8 cellular contexts compared by ENCODE assay signal in genomic region chr6:20212392-20213111, GRCh38. TPM values are rescaled to one million over a fixed set of nuclear protein-coding genes. Genes with fewer than 3 reads are reported as not detected.
DNase-seq lines count a peak whose midpoint lies in the region; ATAC-seq and TF ChIP-seq lines count a peak whose summit lies in the region.

TSS of gene MBOAT1 (minus strand) at chr6:20212469. CDS start at chr6:20212234, 235 bp downstream.

- H3K27ac ChIP-seq in Panc1 (ENCODE audit: low read length) (peak within 1 kb of the TSS; percentile 93), neural cell (ENCODE audit: low read length) (no peak within 1 kb of the TSS), stomach smooth muscle (ENCODE audit: low read length) (peak within 1 kb of the TSS; percentile 87)

- no peak for TF ChIP-seq EP300 in neural cell (conservative IDR thresholded peaks at IDR 0.05; ENCODE audit: poor library complexity, severe bottlenecking)

- peak; percentile 32; the same call in 1 of the 2 replicates for TF ChIP-seq CTCF in Panc1 (IDR thresholded peaks at IDR 0.05)
- TF ChIP-seq CTCF in fibroblast of the aortic adventitia (IDR thresholded peaks at IDR 0.05; ENCODE audit: insufficient read depth, low read length), result peak; percentile 15
- peak; percentile 14 for TF ChIP-seq CTCF in neural cell (IDR thresholded peaks at IDR 0.05; ENCODE audit: poor library complexity, severe bottlenecking)

- POLR2A ChIA-PET in Panc1 (lab: Charles Lee), result interaction anchor here (0.6 to 1.7 kb wide), 2 partner anchors 24 to 59 kb away, joined by 3 to 8 read pairs; no protein-coding TSS in a partner anchor

- H3K27me3 Mint-ChIP-seq in IgD-negative memory B cell, result peaks cover 4% of the 10 kb centered on the region
- no peaks in the 10 kb centered on the region for H3K27me3 Mint-ChIP-seq in activated T-helper 2 cell treated with anti-CD3 and anti-CD28 coated beads, Interferon-gamma antibody, Interleukin-2, Interleukin-4, amounts not matched to agents 10 μg/mL and 5 μg/mL and 100 μg/mL, durations not matched to agents 14 hours and 24 hours and 36 hours (ENCODE audit: low read depth)

- ATAC-seq in GM21619 (IDR thresholded peaks at IDR 0.05; ENCODE audit: unreplicated experiment) (peak; percentile 84), Panc1 (peak; percentile 99)

- H4K20me1 ChIP-seq in neural cell (ENCODE audit: insufficient read depth), result no peaks in the 10 kb centered on the region

- peak within 1 kb of the TSS; percentile 78 to 85 for H3K4me3 ChIP-seq in Panc1 (ENCODE audit: low read depth in 2 of 2, low read length in 2 of 2)
- peak within 1 kb of the TSS; percentile 89 for H3K4me3 ChIP-seq in fibroblast of the aortic adventitia (ENCODE audit: low read depth, low read length)
- H3K4me3 ChIP-seq in neural cell (ENCODE audit: low read length), result peak within 1 kb of the TSS; percentile 83
- peak within 1 kb of the TSS; percentile 71 to 94 for H3K4me3 ChIP-seq in stomach smooth muscle (ENCODE audit: low read length in 2 of 2)

- H3K36me3 ChIP-seq in Panc1 (ENCODE audit: control insufficient read depth, insufficient read depth, low read length), result no peaks in the 10 kb centered on the region; the same call in none of the 2 replicates
- H3K36me3 ChIP-seq in neural cell (ENCODE audit: insufficient read depth, low read length), result no peaks in the 10 kb centered on the region
- no peaks in the 10 kb centered on the region for H3K36me3 ChIP-seq in stomach smooth muscle (ENCODE audit: control insufficient read depth in 2 of 2, insufficient read depth in 2 of 2, low read length in 2 of 2)

- H3K27ac Mint-ChIP-seq in IgD-negative memory B cell, result peak within 1 kb of the TSS; percentile 77 to 97 (median 84)
- H3K27ac Mint-ChIP-seq in activated T-helper 2 cell treated with anti-CD3 and anti-CD28 coated beads, Interferon-gamma antibody, Interleukin-2, Interleukin-4, amounts not matched to agents 10 μg/mL and 5 μg/mL and 100 μg/mL, durations not matched to agents 14 hours and 24 hours and 36 hours, result peak within 1 kb of the TSS; percentile 94

- peaks cover 42% of the 10 kb centered on the region for H3K4me1 ChIP-seq in Panc1 (ENCODE audit: control insufficient read depth, insufficient read depth, low read length)
- H3K4me1 ChIP-seq in stomach smooth muscle (ENCODE audit: control insufficient read depth, insufficient read depth, low read length), result peaks cover 20% of the 10 kb centered on the region

- peak within 1 kb of the TSS; percentile 50 for H3K9ac ChIP-seq in neural cell (ENCODE audit: low read length)
- peak within 1 kb of the TSS; percentile 80 to 89 for H3K9ac ChIP-seq in stomach smooth muscle (ENCODE audit: low read length in 2 of 2)

- H3K36me3 Mint-ChIP-seq in IgD-negative memory B cell, result no peaks in the 10 kb centered on the region
- H3K36me3 Mint-ChIP-seq in activated T-helper 2 cell treated with anti-CD3 and anti-CD28 coated beads, Interferon-gamma antibody, Interleukin-2, Interleukin-4, amounts not matched to agents 10 μg/mL and 5 μg/mL and 100 μg/mL, durations not matched to agents 14 hours and 24 hours and 36 hours (ENCODE audit: low read depth), result no peaks in the 10 kb centered on the region

- peaks cover 18 to 30% (median 25%) of the 10 kb centered on the region in 3 donors for H3K4me1 Mint-ChIP-seq in IgD-negative memory B cell
- H3K4me1 Mint-ChIP-seq in activated T-helper 2 cell treated with anti-CD3 and anti-CD28 coated beads, Interferon-gamma antibody, Interleukin-2, Interleukin-4, amounts not matched to agents 10 μg/mL and 5 μg/mL and 100 μg/mL, durations not matched to agents 14 hours and 24 hours and 36 hours (ENCODE audit: low read depth), result peaks cover 41% of the 10 kb centered on the region

- no peaks in the 10 kb centered on the region for H3K9me3 Mint-ChIP-seq in IgD-negative memory B cell
- H3K9me3 Mint-ChIP-seq in activated T-helper 2 cell treated with anti-CD3 and anti-CD28 coated beads, Interferon-gamma antibody, Interleukin-2, Interleukin-4, amounts not matched to agents 10 μg/mL and 5 μg/mL and 100 μg/mL, durations not matched to agents 14 hours and 24 hours and 36 hours, result no peaks in the 10 kb centered on the region

- H3K9me3 ChIP-seq in Panc1 (ENCODE audit: control insufficient read depth, insufficient read depth, low read depth, low read length), result no peaks in the 10 kb centered on the region
- H3K9me3 ChIP-seq in neural cell (ENCODE audit: low read length), result no peaks in the 10 kb centered on the region
- H3K9me3 ChIP-seq in stomach smooth muscle (ENCODE audit: control insufficient read depth in 2 of 2, low read length in 2 of 2), result no peaks in the 10 kb centered on the region

- H3K9me2 ChIP-seq in neural cell (ENCODE audit: insufficient read depth, low read length), result no peaks in the 10 kb centered on the region

- peak within 1 kb of the TSS; percentile 0 for H2AFZ ChIP-seq in neural cell (ENCODE audit: low read depth, low read length)

- H3K4me2 ChIP-seq in neural cell (ENCODE audit: low read length), result peak within 1 kb of the TSS; percentile 82

- peaks cover 6% of the 10 kb centered on the region for H3F3A ChIP-seq in neural cell (ENCODE audit: insufficient read depth, low read length, poor library complexity, severe bottlenecking)

- CTCF ChIA-PET in Panc1 (lab: Charles Lee), result interaction anchor here (0.6 kb wide), 1 partner anchor 30 kb away, joined by 3 read pairs; no protein-coding TSS in a partner anchor

- intact Hi-C loops in Panc1 (cut with micrococcal nuclease; ENCODE audit: unreplicated experiment), result no loop called here
- intact Hi-C loops in activated T-helper 2 cell treated with anti-CD3 and anti-CD28 coated beads, Interferon-gamma antibody, Interleukin-2, Interleukin-4, amounts not matched to agents 10 μg/mL and 5 μg/mL and 100 μg/mL, durations not matched to agents 14 hours and 24 hours and 36 hours (cut with micrococcal nuclease), result loop anchor here (1.0 to 5.0 kb wide), 7 partner anchors 10 to 320 kb away; partner anchors contain the start of genes CDKAL1 and E2F3

- peak within 1 kb of the TSS; percentile 88 to 99 (median 98) for H3K4me3 Mint-ChIP-seq in IgD-negative memory B cell
- H3K4me3 Mint-ChIP-seq in activated T-helper 2 cell treated with anti-CD3 and anti-CD28 coated beads, Interferon-gamma antibody, Interleukin-2, Interleukin-4, amounts not matched to agents 10 μg/mL and 5 μg/mL and 100 μg/mL, durations not matched to agents 14 hours and 24 hours and 36 hours (ENCODE audit: low read depth), result peak within 1 kb of the TSS; percentile 90

- BruUV-seq in Panc1 (replicated peaks; lab: Mats Ljungman, UMichigan), result no TSS peak

- H3K27me3 ChIP-seq in Panc1 (ENCODE audit: control insufficient read depth, insufficient read depth, low read length) (no peaks in the 10 kb centered on the region), neural cell (ENCODE audit: insufficient read depth, low read depth, low read length) (peaks cover 35% of the 10 kb centered on the region), stomach smooth muscle (ENCODE audit: control insufficient read depth in 1 of 2, insufficient read depth in 2 of 2, low read length in 2 of 2) (no peaks in the 10 kb centered on the region)

- TF ChIP-seq RAD21 in neural cell (conservative IDR thresholded peaks at IDR 0.05), result peak; percentile 8

- in situ Hi-C loops in Panc1 (cut with HindIII; ENCODE audit: low pct_unique_long_range_greater_than_20kb, low sequenced_read_pairs), result no loop called here

- DNase-seq in DMS79 (lab: John Stamatoyannopoulos, UW) (peak; percentile 91), Panc1 (ENCODE audit: low read depth, low spot score) (no peak), fibroblast of the aortic adventitia (ENCODE audit: low read depth) (peak; percentile 83)
- DNase-seq in activated T-helper 2 cell treated with anti-CD3 and anti-CD28 coated beads, Interferon-gamma antibody, Interleukin-2, Interleukin-4, amounts not matched to agents 10 μg/mL and 5 μg/mL and 100 μg/mL, durations not matched to agents 14 hours and 24 hours and 36 hours (ENCODE audit: low spot score), result peak; percentile 77

- no peaks in the 10 kb centered on the region for H3K79me2 ChIP-seq in neural cell (replicated peaks; ENCODE audit: insufficient read depth, low read length)

TF ChIP-seq in neural cell, 6 proteins besides CTCF, POLR2A, EP300 and RAD21:
- TF ChIP-seq SMC3 (conservative IDR thresholded peaks at IDR 0.05; ENCODE audit: poor library complexity) (no peak), POLR2AphosphoS5 (IDR thresholded peaks at IDR 0.05) (no peak), MXI1 (conservative IDR thresholded peaks at IDR 0.05; ENCODE audit: poor library complexity, severe bottlenecking) (no peak), TAF1 (IDR thresholded peaks at IDR 0.05; ENCODE audit: low read depth) (no peak)

RNA-seq across cellular contexts. Expression of gene MBOAT1, which starts in this region (rescaled TPM):
- polyA plus RNA-seq in IgD-negative memory B cell (3.1 TPM), neural cell (not detected in 2 replicates)
- total RNA-seq in Panc1 (2021; ENCODE audit: unreplicated experiment) (15.1 TPM), fibroblast of the aortic adventitia (ENCODE audit: low replicate concordance) (0.90 and 5.0 TPM in 2 replicates)
- 6.3 TPM for polyA plus RNA-seq in Panc1 (2012; ENCODE audit: insufficient read length)
- 32.8 and 33.8 TPM in 2 replicates for total RNA-seq in activated T-helper 2 cell treated with anti-CD3 and anti-CD28 coated beads, Interferon-gamma antibody, Interleukin-2, Interleukin-4, amounts not matched to agents 10 μg/mL and 5 μg/mL and 100 μg/mL, durations not matched to agents 14 hours and 24 hours and 36 hours
- 0.81 TPM in 1 of 2 replicates, not detected in the other for polyA minus RNA-seq in neural cell
